Comparison of ENCODE assay signal across 24 cellular contexts in the genomic region with DNA sequence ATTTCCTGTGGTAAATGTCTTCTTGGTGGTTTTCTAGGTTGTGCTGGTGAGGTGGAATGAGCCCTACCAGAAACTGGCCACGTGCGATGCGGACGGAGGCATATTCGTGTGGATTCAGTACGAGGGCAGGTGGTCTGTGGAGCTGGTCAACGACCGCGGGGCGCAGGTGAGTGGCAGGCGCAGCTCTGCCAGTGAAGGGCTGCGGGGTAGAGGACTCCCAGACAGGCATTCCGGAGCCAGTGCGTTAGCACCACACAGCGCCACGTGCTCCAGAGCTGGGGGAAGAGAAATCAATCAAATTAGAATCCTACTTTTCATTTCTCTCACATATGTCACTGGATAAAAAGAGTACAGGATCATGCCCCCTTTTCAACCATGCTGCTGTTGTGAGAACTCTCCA.
"Had no signal": no experiment of that assay in that cellular context is flagged by ENCODE, and none has a peak within 500 bp of the region (broad histone marks: within the 10 kb centered on the region; RNA-seq: fewer than 3 reads in every experiment).

No MANE protein-coding gene starts in this region.

- H3K9me3 Mint-ChIP-seq: activated naive CD4-positive, alpha-beta T cell treated with anti-CD3 and anti-CD28 coated beads, Interleukin-2, amount 10 ng/mL, durations not matched to agents 7 days and 5 days; activated T-helper 1 cell treated with anti-CD3 and anti-CD28 coated beads, Interleukin-12 subunit alpha, Interleukin-12 subunit beta, Interleukin-2, Interleukin-4 antibody, amounts not matched to agents 30 ng/mL and 10 ng/mL and 1 ng/mL, durations not matched to agents 14 hours and 24 hours and 36 hours; T-cell; T-helper 2 cell treated with Interferon-gamma antibody and Interleukin-4, amounts not matched to agents 5 μg/mL and 100 μg/mL, for 36 hours; type B pancreatic cell had no signal

- H3K27me3 ChIP-seq: breast epithelium, gastrocnemius medialis, spleen, vagina had no signal

- H3K9me3 ChIP-seq: breast epithelium, gastrocnemius medialis, spleen, vagina had no signal

- DNase-seq: activated CD4-positive, alpha-beta T cell treated with anti-CD3 and anti-CD28 coated beads for 4 hours; activated CD4-positive, alpha-beta T cell treated with anti-CD3 and anti-CD28 coated beads, Interleukin-2, amount 50 U/mL, for 4 hours; activated CD8-positive, alpha-beta memory T cell treated with anti-CD3 and anti-CD28 coated beads for 24 hours; activated CD8-positive, alpha-beta memory T cell treated with anti-CD3 and anti-CD28 coated beads, Interleukin-2, amount 50 U/mL, for 4 hours; activated effector memory CD4-positive, alpha-beta T cell treated with anti-CD3 and anti-CD28 coated beads, Interleukin-2, amount 50 U/mL, for 16 hours; activated naive CD4-positive, alpha-beta T cell treated with anti-CD3 and anti-CD28 coated beads, Interleukin-2, amount 10 ng/mL, durations not matched to agents 7 days and 5 days; activated T-cell treated with anti-CD3 and anti-CD28 coated beads, Interleukin-2, amount 50 U/mL, for 1 hour; amniotic stem cell; central memory CD4-positive, alpha-beta T cell; dermis blood vessel endothelial cell; effector CD8-positive, alpha-beta T cell; gastrocnemius medialis; hippocampal formation; left cardiac atrium; left ventricle myocardium superior; naive thymus-derived CD8-positive, alpha-beta T cell; spleen; stimulated activated naive CD8-positive, alpha-beta T cell treated with anti-CD3 and anti-CD28 coated beads, Interleukin-15, Interleukin-2, amounts not matched to agents 100 U/mL and 50 U/mL, for 24 hours; T-cell had no signal

- H3K27ac ChIP-seq: breast epithelium, gastrocnemius medialis, spleen, vagina had no signal

- H3K4me3 Mint-ChIP-seq: activated naive CD4-positive, alpha-beta T cell treated with anti-CD3 and anti-CD28 coated beads, Interleukin-2, amount 10 ng/mL, durations not matched to agents 7 days and 5 days; activated T-helper 1 cell treated with anti-CD3 and anti-CD28 coated beads, Interleukin-12 subunit alpha, Interleukin-12 subunit beta, Interleukin-2, Interleukin-4 antibody, amounts not matched to agents 30 ng/mL and 10 ng/mL and 1 ng/mL, durations not matched to agents 14 hours and 24 hours and 36 hours; naive thymus-derived CD8-positive, alpha-beta T cell; T-cell; T-helper 2 cell treated with Interferon-gamma antibody and Interleukin-4, amounts not matched to agents 5 μg/mL and 100 μg/mL, for 36 hours; type B pancreatic cell had no signal

- H3K27ac Mint-ChIP-seq: activated naive CD4-positive, alpha-beta T cell treated with anti-CD3 and anti-CD28 coated beads, Interleukin-2, amount 10 ng/mL, durations not matched to agents 7 days and 5 days; activated T-helper 1 cell treated with anti-CD3 and anti-CD28 coated beads, Interleukin-12 subunit alpha, Interleukin-12 subunit beta, Interleukin-2, Interleukin-4 antibody, amounts not matched to agents 30 ng/mL and 10 ng/mL and 1 ng/mL, durations not matched to agents 14 hours and 24 hours and 36 hours; T-cell; T-helper 2 cell treated with Interferon-gamma antibody and Interleukin-4, amounts not matched to agents 5 μg/mL and 100 μg/mL, for 36 hours; type B pancreatic cell had no signal

- H3K4me1 ChIP-seq: breast epithelium had no signal

- H3K4me3 ChIP-seq: breast epithelium, gastrocnemius medialis, spleen, vagina had no signal

- H3K27me3 Mint-ChIP-seq: activated naive CD4-positive, alpha-beta T cell treated with anti-CD3 and anti-CD28 coated beads, Interleukin-2, amount 10 ng/mL, durations not matched to agents 7 days and 5 days; naive thymus-derived CD8-positive, alpha-beta T cell; T-cell; type B pancreatic cell had no signal

- H3K36me3 ChIP-seq: breast epithelium, gastrocnemius medialis had no signal
